In genomic region chr19:1247747-1248453, GRCh38 we compare ENCODE assay signal across 1 cellular context.
TF ChIP-seq lines count a peak whose summit lies in the region.

No MANE protein-coding gene starts in this region.

TF ChIP-seq in K562, 482 proteins besides CTCF, POLR2A, EP300 and RAD21 (continued from another document and continues in another):
- TF ChIP-seq ZNF589 (CRISPR knock-in tag; IDR thresholded peaks at IDR 0.05; ENCODE audit: low read depth), result peak; percentile 63; the same call in 1 of the 2 replicates
- TF ChIP-seq MEIS2 (IDR thresholded peaks at IDR 0.05; ENCODE audit: partially characterized antibody), result peak; percentile 14
- peak; percentile 68 for TF ChIP-seq SP1 (CRISPR knock-in tag; IDR thresholded peaks at IDR 0.05)
- no peak for TF ChIP-seq KDM5B (IDR thresholded peaks at IDR 0.05; ENCODE audit: insufficient replicate concordance, low read depth, low read length)
- peak; percentile 72 for TF ChIP-seq JUND (IDR thresholded peaks at IDR 0.05; ENCODE audit: borderline replicate concordance, low read depth, low read length)
- peak; percentile 10; the same call in 1 of the 3 replicates for TF ChIP-seq JUND (tag; IDR thresholded peaks at IDR 0.05; ENCODE audit: borderline replicate concordance, low read depth, low read length)
- no peak for TF ChIP-seq TRIM28 (IDR thresholded peaks at IDR 0.05)
- TF ChIP-seq NCOR1 (IDR thresholded peaks at IDR 0.05), result peak; percentile 58; the same call in 1 of the 2 replicates
- peak; percentile 16 for TF ChIP-seq U2AF1 (optimal IDR thresholded peaks at IDR 0.05; ENCODE audit: low read depth, low read length)
- no peak for TF ChIP-seq E2F8 (IDR thresholded peaks at IDR 0.05; ENCODE audit: low read depth, partially characterized antibody)
- no peak for TF ChIP-seq ZNF41 (CRISPR knock-in tag; conservative IDR thresholded peaks at IDR 0.05)
- TF ChIP-seq TCF3 (CRISPR knock-in tag; IDR thresholded peaks at IDR 0.05), result no peak
- TF ChIP-seq TCF7L2 (IDR thresholded peaks at IDR 0.05; ENCODE audit: low read depth, low read length), result no peak
- no peak for TF ChIP-seq ZNF77 (CRISPR knock-in tag; IDR thresholded peaks at IDR 0.05)
- TF ChIP-seq ATF7 (IDR thresholded peaks at IDR 0.05), result peak; percentile 80
- TF ChIP-seq HMGN3 (IDR thresholded peaks at IDR 0.05; ENCODE audit: borderline replicate concordance, extremely low read depth, insufficient read length, low read depth, low read length), result peak; percentile 56
- TF ChIP-seq ZNF764 (CRISPR knock-in tag; IDR thresholded peaks at IDR 0.05; ENCODE audit: low read depth), result no peak
- no peak for TF ChIP-seq HIVEP1 (CRISPR knock-in tag; IDR thresholded peaks at IDR 0.05)
- TF ChIP-seq ZNF57 (CRISPR knock-in tag; IDR thresholded peaks at IDR 0.05), result no peak
- no peak for TF ChIP-seq RBM39 (optimal IDR thresholded peaks at IDR 0.05; ENCODE audit: low read depth, low read length)
- no peak for TF ChIP-seq SMAD3 (CRISPR knock-in tag; conservative IDR thresholded peaks at IDR 0.05)
- 0 out of 2 replicates have a peak, but pooled peaks have one; percentile 28 for TF ChIP-seq ZBTB12 (CRISPR knock-in tag; IDR thresholded peaks at IDR 0.05)
- TF ChIP-seq MLX (CRISPR knock-in tag; conservative IDR thresholded peaks at IDR 0.05), result no peak
- no peak for TF ChIP-seq ZNF282 (CRISPR knock-in tag; IDR thresholded peaks at IDR 0.05)
- no peak for TF ChIP-seq BMI1 (IDR thresholded peaks at IDR 0.05; ENCODE audit: low read length)
- TF ChIP-seq ZNF384 (IDR thresholded peaks at IDR 0.05; ENCODE audit: low read depth, low read length), result no peak
- no peak for TF ChIP-seq FOXO4 (CRISPR knock-in tag; IDR thresholded peaks at IDR 0.05)
- TF ChIP-seq SP2 (IDR thresholded peaks at IDR 0.05; ENCODE audit: extremely low read depth, low read depth, low read length, poor library complexity, severe bottlenecking), result no peak
- peak; percentile 80 for TF ChIP-seq ELF1 (tag; IDR thresholded peaks at IDR 0.05)
- TF ChIP-seq ZNF197 (CRISPR knock-in tag; IDR thresholded peaks at IDR 0.05; ENCODE audit: low read depth), result no peak
- no peak for TF ChIP-seq ZNF778 (CRISPR knock-in tag; IDR thresholded peaks at IDR 0.05)
- peak; percentile 36; the same call in 1 of the 2 replicates for TF ChIP-seq PKNOX1 (IDR thresholded peaks at IDR 0.05)
- TF ChIP-seq GABPB1 (CRISPR knock-in tag; IDR thresholded peaks at IDR 0.05), result peak; percentile 32; the same call in 1 of the 2 replicates
- no peak for TF ChIP-seq ZNF217 (CRISPR knock-in tag; IDR thresholded peaks at IDR 0.05)
- TF ChIP-seq KDM2B (CRISPR knock-in tag; IDR thresholded peaks at IDR 0.05), result no peak
- no peak for TF ChIP-seq RBM34 (IDR thresholded peaks at IDR 0.05; ENCODE audit: borderline replicate concordance, insufficient read depth, low read length)
- TF ChIP-seq ZSCAN32 (CRISPR knock-in tag; IDR thresholded peaks at IDR 0.05), result no peak
- 0 out of 2 replicates have a peak, but pooled peaks have one; percentile 6 for TF ChIP-seq RBM14 (IDR thresholded peaks at IDR 0.05; ENCODE audit: borderline replicate concordance, insufficient read depth, low read depth, low read length)
- TF ChIP-seq PBX2 (CRISPR knock-in tag; IDR thresholded peaks at IDR 0.05; ENCODE audit: low read depth), result no peak
- no peak for TF ChIP-seq PBX2 (tag; conservative IDR thresholded peaks at IDR 0.05; ENCODE audit: low read depth)
- 0 out of 2 replicates have a peak, but pooled peaks have one; percentile 29 for TF ChIP-seq ZNF584 (CRISPR knock-in tag; IDR thresholded peaks at IDR 0.05; ENCODE audit: low read depth)
- no peak for TF ChIP-seq ZNF717 (CRISPR knock-in tag; IDR thresholded peaks at IDR 0.05)
- TF ChIP-seq THRAP3 (IDR thresholded peaks at IDR 0.05; ENCODE audit: borderline replicate concordance), result no peak
- no peak for TF ChIP-seq HOXB6 (CRISPR knock-in tag; IDR thresholded peaks at IDR 0.05; ENCODE audit: borderline replicate concordance)
- no peak for TF ChIP-seq ZNF398 (CRISPR knock-in tag; IDR thresholded peaks at IDR 0.05)
- TF ChIP-seq ZNF551 (CRISPR knock-in tag; IDR thresholded peaks at IDR 0.05), result no peak
- TF ChIP-seq CHD4 (IDR thresholded peaks at IDR 0.05; ENCODE audit: insufficient read depth, insufficient replicate concordance, low read depth, low read length, poor library complexity, severe bottlenecking), result peak; percentile 98
- no peak for TF ChIP-seq SIN3B (IDR thresholded peaks at IDR 0.05; ENCODE audit: low read depth)
- no peak for TF ChIP-seq SMARCC2 (IDR thresholded peaks at IDR 0.05; ENCODE audit: low read depth)
- no peak for TF ChIP-seq EZH2 (IDR thresholded peaks at IDR 0.05; ENCODE audit: borderline replicate concordance, low read depth, low read length)
- no peak for TF ChIP-seq PCBP2 (IDR thresholded peaks at IDR 0.05; ENCODE audit: low read depth, low read length, poor library complexity, severe bottlenecking)
- TF ChIP-seq ZNF431 (CRISPR knock-in tag; IDR thresholded peaks at IDR 0.05), result no peak
- peak; percentile 80 for TF ChIP-seq ATF3 (IDR thresholded peaks at IDR 0.05)
- 0 out of 2 replicates have a peak, but pooled peaks have one; percentile 67 for TF ChIP-seq ATF3 (CRISPR knock-in tag; conservative IDR thresholded peaks at IDR 0.05)
- TF ChIP-seq ARID4B (CRISPR knock-in tag; IDR thresholded peaks at IDR 0.05), result peak; percentile 95
